ENCODE assay signal across 1 cellular context in the genomic region with DNA sequence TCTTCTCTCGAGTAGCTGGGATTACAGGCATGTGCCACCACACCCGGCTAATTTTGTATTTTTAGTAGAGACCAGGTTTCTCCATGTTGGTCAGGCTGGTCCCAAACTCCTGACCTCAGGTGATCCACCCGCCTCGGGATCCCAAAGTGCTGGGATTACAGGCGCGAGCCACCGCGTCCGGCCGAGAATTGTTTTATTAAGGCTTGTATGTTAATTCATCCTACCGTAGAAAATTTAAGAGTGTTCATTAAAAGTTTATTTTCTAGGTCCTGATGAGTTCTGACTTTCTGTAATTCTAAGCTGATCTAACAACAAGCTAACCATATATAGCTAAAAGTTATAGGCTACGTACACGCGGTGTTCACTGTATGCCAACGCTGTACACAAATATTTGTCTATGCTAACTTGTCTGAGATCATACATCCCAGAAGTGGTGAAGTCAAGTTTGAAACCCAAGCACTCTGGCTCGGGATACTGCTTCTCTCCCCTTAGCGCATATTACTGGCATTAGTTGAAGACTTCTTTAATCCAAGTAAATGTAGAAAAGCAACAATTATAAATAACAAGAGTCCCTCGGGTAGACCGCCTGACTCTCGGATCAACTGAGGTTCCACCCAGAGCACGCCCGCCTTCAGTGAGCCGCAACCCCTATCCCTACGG.
TF ChIP-seq lines count a peak whose summit lies in the region.

No MANE protein-coding gene starts in this region.

TF ChIP-seq in SK-N-SH, 30 proteins besides CTCF, POLR2A, EP300 and RAD21 (continued from another document):
- TF ChIP-seq, protein P1, sequence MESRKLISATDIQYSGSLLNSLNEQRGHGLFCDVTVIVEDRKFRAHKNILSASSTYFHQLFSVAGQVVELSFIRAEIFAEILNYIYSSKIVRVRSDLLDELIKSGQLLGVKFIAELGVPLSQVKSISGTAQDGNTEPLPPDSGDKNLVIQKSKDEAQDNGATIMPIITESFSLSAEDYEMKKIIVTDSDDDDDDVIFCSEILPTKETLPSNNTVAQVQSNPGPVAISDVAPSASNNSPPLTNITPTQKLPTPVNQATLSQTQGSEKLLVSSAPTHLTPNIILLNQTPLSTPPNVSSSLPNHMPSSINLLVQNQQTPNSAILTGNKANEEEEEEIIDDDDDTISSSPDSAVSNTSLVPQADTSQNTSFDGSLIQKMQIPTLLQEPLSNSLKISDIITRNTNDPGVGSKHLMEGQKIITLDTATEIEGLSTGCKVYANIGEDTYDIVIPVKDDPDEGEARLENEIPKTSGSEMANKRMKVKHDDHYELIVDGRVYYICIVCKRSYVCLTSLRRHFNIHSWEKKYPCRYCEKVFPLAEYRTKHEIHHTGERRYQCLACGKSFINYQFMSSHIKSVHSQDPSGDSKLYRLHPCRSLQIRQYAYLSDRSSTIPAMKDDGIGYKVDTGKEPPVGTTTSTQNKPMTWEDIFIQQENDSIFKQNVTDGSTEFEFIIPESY (IDR thresholded peaks at IDR 0.05; ENCODE audit: borderline replicate concordance, low read depth) = no peak
- TF ChIP-seq, protein P2, sequence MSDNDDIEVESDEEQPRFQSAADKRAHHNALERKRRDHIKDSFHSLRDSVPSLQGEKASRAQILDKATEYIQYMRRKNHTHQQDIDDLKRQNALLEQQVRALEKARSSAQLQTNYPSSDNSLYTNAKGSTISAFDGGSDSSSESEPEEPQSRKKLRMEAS (IDR thresholded peaks at IDR 0.05; ENCODE audit: low read depth) = no peak
- TF ChIP-seq SIN3A (IDR thresholded peaks at IDR 0.05; ENCODE audit: borderline replicate concordance, low read depth, low read length) = no peak
